Comparison of ENCODE assay signal across 8 cellular contexts in the genomic region with DNA sequence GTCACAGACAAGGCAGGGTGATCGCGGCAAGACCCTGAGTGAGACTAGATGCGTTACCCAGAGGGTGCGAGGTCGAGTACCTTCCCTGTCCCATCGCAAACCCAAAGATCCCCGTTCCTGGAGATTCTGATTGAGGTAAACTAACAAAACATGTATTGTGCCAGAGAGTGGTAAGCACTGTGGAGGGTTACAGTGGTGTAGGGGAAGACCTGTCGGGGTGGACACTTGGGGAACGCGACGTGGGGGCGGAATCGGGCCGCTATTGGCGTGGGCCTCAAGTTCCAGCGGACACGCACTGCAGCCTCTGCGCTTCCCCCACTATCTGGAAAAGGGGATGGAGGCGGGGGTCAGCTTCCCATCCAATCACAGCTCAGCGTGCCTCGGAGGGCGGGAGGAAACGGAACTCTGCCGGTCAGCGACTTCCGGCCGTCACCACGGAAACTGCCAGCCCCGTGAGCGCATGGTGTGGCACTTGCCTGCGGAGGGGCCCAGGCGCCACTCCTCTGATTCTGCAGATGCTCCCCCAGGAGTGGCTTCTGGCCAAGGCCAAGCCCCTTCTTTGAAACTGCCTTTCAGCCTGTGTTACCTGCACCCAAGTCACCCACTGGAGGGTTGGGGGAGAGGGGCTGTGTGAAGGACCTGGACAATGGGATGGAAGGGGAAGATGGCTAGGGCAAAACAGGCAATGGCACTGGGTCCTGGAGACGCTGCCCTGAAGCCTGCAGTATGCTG. TPM values are rescaled to one million over a fixed set of nuclear protein-coding genes. Genes with fewer than 3 reads are reported as not detected.
DNase-seq lines count a peak whose midpoint lies in the region; ATAC-seq, FAIRE-seq and TF ChIP-seq lines count a peak whose summit lies in the region.

No MANE protein-coding gene starts in this region.

- in situ Hi-C loops in K562 (cut with MboI): no loop called here

- peak overlapping the region; percentile 92 to 98 for H3K9ac ChIP-seq in K562 (ENCODE audit: insufficient read depth in 1 of 2, low read depth in 2 of 2, low read length in 2 of 2)

- WGBS in K562 (ENCODE audit: insufficient coverage, low coverage, missing lambda C conversion rate): under 1% methylated on average over 33 of the region's 33 CpGs

- H3K79me2 ChIP-seq in K562 (ENCODE audit: control insufficient read depth, insufficient read depth, low read length): peaks cover 50% of the 10 kb centered on the region

- peak overlapping the region; percentile 98 for H3K4me2 ChIP-seq in K562 (ENCODE audit: insufficient read depth, low read length)

- POLR2A ChIA-PET in K562 (lab: Yijun Ruan, JAX): interaction anchor here (0.6 to 2.7 kb wide), 11 partner anchors 9 to 765 kb away, joined by 3 to 24 read pairs (median 6); a partner anchor contains a TSS

- intact Hi-C loops in K562 (cut with micrococcal nuclease): no loop called here

- DNase-seq in Ammon's horn (ENCODE audit: low spot score): peak; percentile 96
- DNase-seq in RKO (ENCODE audit: low spot score): peak; percentile 96
- peak; percentile 94 to 98 (median 96) for DNase-seq in K562 (ENCODE audit: extremely low read depth in 1 of 4, low spot score in 3 of 4)
- DNase-seq in skeletal muscle cell (ENCODE audit: low read depth): peak; percentile 75
- no peak for DNase-seq in DMS79 treated with DMSO at 0.1 percent for 48 hours (lab: John Stamatoyannopoulos, UW)

- H3K4me1 ChIP-seq in K562 (replicated peaks in 1 of 2; ENCODE audit: control insufficient read depth in 2 of 2, insufficient read depth in 2 of 2, low read length in 2 of 2): peaks cover 28 to 67% of the 10 kb centered on the region in 2 experiments

- CTCF ChIA-PET in K562 (lab: Yijun Ruan, JAX; ENCODE audit: low intra/inter-chr PET ratio): no interaction called here

- no peak for TF ChIP-seq CTCF in K562 (IDR thresholded peaks at IDR 0.05 in 2 of 3, conservative IDR thresholded peaks at IDR 0.05 in 1 of 3; ENCODE audit: insufficient read depth in 2 of 3, low read depth in 1 of 3, low read length in 3 of 3)

- peaks cover 30% of the 10 kb centered on the region for H3K36me3 ChIP-seq in K562 (ENCODE audit: control insufficient read depth, insufficient read depth, low read length)

- H3K9me3 ChIP-seq in K562 (replicated peaks; ENCODE audit: control insufficient read depth, insufficient read depth, low read depth, low read length): no peaks in the 10 kb centered on the region

- peak overlapping the region; percentile 99 for H2AFZ ChIP-seq in K562 (ENCODE audit: low read depth, low read length)

- no peaks in the 10 kb centered on the region for H3K27me3 ChIP-seq in K562 (ENCODE audit: control insufficient read depth in 2 of 2, insufficient read depth in 2 of 2, low read length in 2 of 2)

- H3K27ac ChIP-seq in K562 (ENCODE audit: extremely low read depth, low read depth, low read length): peak overlapping the region; percentile 94

- FAIRE-seq in K562 (lab: Jason Lieb, UNC): no peak

- H3K9me1 ChIP-seq in K562 (ENCODE audit: control insufficient read depth, insufficient read depth, low read length): peaks cover 3% of the 10 kb centered on the region

- TF ChIP-seq EP300 in K562 (IDR thresholded peaks at IDR 0.05; ENCODE audit: low read length): no peak

- ATAC-seq in GM21619 (IDR thresholded peaks at IDR 0.05; ENCODE audit: unreplicated experiment) (peak; percentile 18), K562 (peak; percentile 78), GM21825 (IDR thresholded peaks at IDR 0.05; ENCODE audit: unreplicated experiment) (no peak)

- TF ChIP-seq POLR2A in K562 (conservative IDR thresholded peaks at IDR 0.05): peak; percentile 94

- H3K4me3 ChIP-seq in K562 (peak overlapping the region; percentile 92), iPS-11a (ENCODE audit: low read depth, low read length) (peak overlapping the region; percentile 60), skeletal muscle cell (ENCODE audit: low read depth, low read length) (peak overlapping the region; percentile 58)

- TF ChIP-seq RAD21 in K562 (CRISPR knock-in tag; conservative IDR thresholded peaks at IDR 0.05 in 1 of 2, IDR thresholded peaks at IDR 0.05 in 1 of 2): no peak

- TSS peak; percentile 78 for BruUV-seq in K562 (replicated peaks; lab: Mats Ljungman, UMichigan)

- H4K20me1 ChIP-seq in K562 (replicated peaks; ENCODE audit: control insufficient read depth, insufficient read depth, low read length): no peaks in the 10 kb centered on the region

RNA-seq across cellular contexts. Expression of a gene that starts 1.0 kb away (rescaled TPM):
- 47.2 and 87.3 TPM in 2 replicates for total RNA-seq in K562 (2011; cell fraction: chromatin; rRNA removed; ENCODE audit: low replicate concordance)
- 77.7 and 87.6 TPM in 2 replicates for total RNA-seq in K562 (2011; cell fraction: nucleolus; rRNA removed)
- total RNA-seq in K562 (2011; cell fraction: nucleoplasm; rRNA removed): 51.2 and 56.4 TPM in 2 replicates
- total RNA-seq in K562 (2014; rRNA removed) (101 and 139 TPM in 2 replicates), K562 (2014; rRNA removed; fragmentation: Illumina TruSeq; extraction: Trizol) (79.2 and 81.1 TPM in 2 replicates), K562 (2015; rRNA removed; fragmentation: Illumina TruSeq; extraction: Trizol) (85.7 and 86.5 TPM in 2 replicates), K562 (2021) (127 and 131 TPM in 2 replicates)
- polyA plus RNA-seq in K562 (2011; rRNA removed) (92.0 and 117 TPM in 2 replicates), K562 (2014; fragmentation: Illumina TruSeq; extraction: Trizol) (137 and 163 TPM in 2 replicates), K562 (2014; fragmentation: Nextera tagmentation; extraction: Ambion mirVana) (1 to 10 TPM in 1 of 2 experiments, under 1 TPM in 1; 0.92 to 1.5 TPM), K562 (2014; rRNA removed) (84.8 and 96.4 TPM in 2 replicates)
- polyA plus RNA-seq in K562 (2011; cell fraction: cytosol; rRNA removed): 81.3 and 96.5 TPM in 2 replicates
- 119 and 126 TPM in 2 replicates for polyA plus RNA-seq in K562 (2011; cell fraction: nucleus; rRNA removed)
- polyA plus RNA-seq in K562 (2012): 112 and 160 TPM in 2 replicates
- 69.1 and 92.2 TPM in 2 replicates for polyA minus RNA-seq in K562 (2011; rRNA and poly(A)+ RNA removed)
- polyA minus RNA-seq in K562 (2011; cell fraction: cytosol; rRNA and poly(A)+ RNA removed): 57.2 and 68.0 TPM in 2 replicates
- 15.5 and 29.4 TPM in 2 replicates for polyA minus RNA-seq in K562 (2011; cell fraction: nucleus; rRNA and poly(A)+ RNA removed)

RNA-seq across cellular contexts. Expression of a gene that starts 4.5 kb away (rescaled TPM):
- 34.9 and 55.0 TPM in 2 replicates for total RNA-seq in K562 (2011; cell fraction: chromatin; rRNA removed; ENCODE audit: low replicate concordance)
- 42.5 and 47.5 TPM in 2 replicates for total RNA-seq in K562 (2011; cell fraction: nucleolus; rRNA removed)
- 36.2 and 43.3 TPM in 2 replicates for total RNA-seq in K562 (2011; cell fraction: nucleoplasm; rRNA removed)
- 127 and 142 TPM in 2 replicates for total RNA-seq in K562 (2014; rRNA removed)
- total RNA-seq in K562 (2014; rRNA removed; fragmentation: Illumina TruSeq; extraction: Trizol): 49.3 and 58.4 TPM in 2 replicates
- total RNA-seq in K562 (2015; rRNA removed; fragmentation: Illumina TruSeq; extraction: Trizol): 86.9 and 87.2 TPM in 2 replicates
- 88.4 and 89.8 TPM in 2 replicates for total RNA-seq in K562 (2021)
- polyA plus RNA-seq in K562 (2011; rRNA removed): 81.7 and 86.7 TPM in 2 replicates
- 111 and 116 TPM in 2 replicates for polyA plus RNA-seq in K562 (2011; cell fraction: cytosol; rRNA removed)
- 72.3 and 77.4 TPM in 2 replicates for polyA plus RNA-seq in K562 (2011; cell fraction: nucleus; rRNA removed)
- polyA plus RNA-seq in K562 (2012): 122 and 150 TPM in 2 replicates
- 110 and 112 TPM in 2 replicates for polyA plus RNA-seq in K562 (2014; fragmentation: Illumina TruSeq; extraction: Trizol)
- 10 to 100 TPM; 57.6 to 71.1 TPM for polyA plus RNA-seq in K562 (2014; fragmentation: Nextera tagmentation; extraction: Ambion mirVana)
- 154 and 159 TPM in 2 replicates for polyA plus RNA-seq in K562 (2014; rRNA removed)
- 162 and 173 TPM in 2 replicates for polyA minus RNA-seq in K562 (2011; rRNA and poly(A)+ RNA removed)
- 59.5 and 70.2 TPM in 2 replicates for polyA minus RNA-seq in K562 (2011; cell fraction: cytosol; rRNA and poly(A)+ RNA removed)
- polyA minus RNA-seq in K562 (2011; cell fraction: nucleus; rRNA and poly(A)+ RNA removed): 15.3 and 24.0 TPM in 2 replicates

RNA-seq across cellular contexts. Expression of a gene that starts 13.7 kb away (rescaled TPM):
- 118 and 203 TPM in 2 replicates for total RNA-seq in K562 (2011; cell fraction: chromatin; rRNA removed; ENCODE audit: low replicate concordance)
- 122 and 125 TPM in 2 replicates for total RNA-seq in K562 (2011; cell fraction: nucleolus; rRNA removed)
- total RNA-seq in K562 (2011; cell fraction: nucleoplasm; rRNA removed): 136 and 199 TPM in 2 replicates
- total RNA-seq in K562 (2014; rRNA removed) (11.5 and 13.3 TPM in 2 replicates), K562 (2014; rRNA removed; fragmentation: Illumina TruSeq; extraction: Trizol) (5.7 and 6.5 TPM in 2 replicates), K562 (2015; rRNA removed; fragmentation: Illumina TruSeq; extraction: Trizol) (7.2 and 8.3 TPM in 2 replicates), K562 (2021) (18.8 and 19.8 TPM in 2 replicates)
- polyA plus RNA-seq in K562 (2011; rRNA removed) (17.0 and 25.4 TPM in 2 replicates), K562 (2014; fragmentation: Illumina TruSeq; extraction: Trizol) (13.4 and 15.1 TPM in 2 replicates), K562 (2014; fragmentation: Nextera tagmentation; extraction: Ambion mirVana) (1 to 10 TPM in 1 of 2 experiments, under 1 TPM in 1; 0.31 to 1.6 TPM), K562 (2014; rRNA removed) (28.2 and 29.3 TPM in 2 replicates)
- 15.8 and 20.8 TPM in 2 replicates for polyA plus RNA-seq in K562 (2011; cell fraction: cytosol; rRNA removed)
- 140 and 224 TPM in 2 replicates for polyA plus RNA-seq in K562 (2011; cell fraction: nucleus; rRNA removed)
- polyA plus RNA-seq in K562 (2012): 14.1 and 31.8 TPM in 2 replicates
- 7.8 and 8.5 TPM in 2 replicates for polyA minus RNA-seq in K562 (2011; rRNA and poly(A)+ RNA removed)
- 5.7 and 10.1 TPM in 2 replicates for polyA minus RNA-seq in K562 (2011; cell fraction: cytosol; rRNA and poly(A)+ RNA removed)
- polyA minus RNA-seq in K562 (2011; cell fraction: nucleus; rRNA and poly(A)+ RNA removed): 27.2 and 29.3 TPM in 2 replicates

RNA-seq across cellular contexts. Expression of a gene that starts 15.6 kb away (rescaled TPM):
- total RNA-seq in K562 (2011; cell fraction: chromatin; rRNA removed; ENCODE audit: low replicate concordance): 526 and 1,695 TPM in 2 replicates
- total RNA-seq in K562 (2011; cell fraction: nucleolus; rRNA removed): 1,048 and 1,300 TPM in 2 replicates
- 609 and 709 TPM in 2 replicates for total RNA-seq in K562 (2011; cell fraction: nucleoplasm; rRNA removed)
- total RNA-seq in K562 (2014; rRNA removed): 779 and 1,386 TPM in 2 replicates
- 358 and 467 TPM in 2 replicates for total RNA-seq in K562 (2014; rRNA removed; fragmentation: Illumina TruSeq; extraction: Trizol)
- 523 and 570 TPM in 2 replicates for total RNA-seq in K562 (2015; rRNA removed; fragmentation: Illumina TruSeq; extraction: Trizol)
- 752 and 797 TPM in 2 replicates for total RNA-seq in K562 (2021)
- polyA plus RNA-seq in K562 (2011; rRNA removed): 434 and 1,024 TPM in 2 replicates
- 553 and 1,059 TPM in 2 replicates for polyA plus RNA-seq in K562 (2011; cell fraction: cytosol; rRNA removed)
- 1,513 and 2,015 TPM in 2 replicates for polyA plus RNA-seq in K562 (2011; cell fraction: nucleus; rRNA removed)
- polyA plus RNA-seq in K562 (2012): 1,261 and 1,407 TPM in 2 replicates
- 640 and 764 TPM in 2 replicates for polyA plus RNA-seq in K562 (2014; fragmentation: Illumina TruSeq; extraction: Trizol)
- polyA plus RNA-seq in K562 (2014; fragmentation: Nextera tagmentation; extraction: Ambion mirVana): 10 to 100 TPM; 12.1 to 29.3 TPM
- 490 and 541 TPM in 2 replicates for polyA plus RNA-seq in K562 (2014; rRNA removed)
- 826 and 1,247 TPM in 2 replicates for polyA minus RNA-seq in K562 (2011; rRNA and poly(A)+ RNA removed)
- polyA minus RNA-seq in K562 (2011; cell fraction: cytosol; rRNA and poly(A)+ RNA removed): 1,076 and 1,289 TPM in 2 replicates
- 406 and 505 TPM in 2 replicates for polyA minus RNA-seq in K562 (2011; cell fraction: nucleus; rRNA and poly(A)+ RNA removed)

RNA-seq across cellular contexts. Expression of a gene that starts 39.8 kb away (rescaled TPM):
- total RNA-seq in K562 (2011; cell fraction: chromatin; rRNA removed; ENCODE audit: low replicate concordance): 5.0 and 18.1 TPM in 2 replicates
- total RNA-seq in K562 (2011; cell fraction: nucleolus; rRNA removed): 20.8 and 21.2 TPM in 2 replicates
- 9.8 and 10.9 TPM in 2 replicates for total RNA-seq in K562 (2011; cell fraction: nucleoplasm; rRNA removed)
- total RNA-seq in K562 (2014; rRNA removed) (7.2 and 7.8 TPM in 2 replicates), K562 (2014; rRNA removed; fragmentation: Illumina TruSeq; extraction: Trizol) (0.32 and 0.58 TPM in 2 replicates), K562 (2015; rRNA removed; fragmentation: Illumina TruSeq; extraction: Trizol) (2.2 and 2.7 TPM in 2 replicates), K562 (2021) (14.0 and 16.1 TPM in 2 replicates)
- polyA plus RNA-seq in K562 (2011; rRNA removed) (1.4 and 4.0 TPM in 2 replicates), K562 (2014; fragmentation: Illumina TruSeq; extraction: Trizol) (1.8 and 4.7 TPM in 2 replicates), K562 (2014; fragmentation: Nextera tagmentation; extraction: Ambion mirVana) (under 1 TPM; 0.08 to 0.13 TPM), K562 (2014; rRNA removed) (5.8 and 6.8 TPM in 2 replicates)
- 3.6 and 10.4 TPM in 2 replicates for polyA plus RNA-seq in K562 (2011; cell fraction: cytosol; rRNA removed)
- 7.2 and 14.2 TPM in 2 replicates for polyA plus RNA-seq in K562 (2011; cell fraction: nucleus; rRNA removed)
- 11.7 TPM in 2 replicates for polyA plus RNA-seq in K562 (2012)
- 1.9 and 2.0 TPM in 2 replicates for polyA minus RNA-seq in K562 (2011; rRNA and poly(A)+ RNA removed)
- polyA minus RNA-seq in K562 (2011; cell fraction: cytosol; rRNA and poly(A)+ RNA removed): 5.1 and 6.6 TPM in 2 replicates
- polyA minus RNA-seq in K562 (2011; cell fraction: nucleus; rRNA and poly(A)+ RNA removed): 10.7 and 11.2 TPM in 2 replicates
